Comparison of ENCODE assay signal across 1 cellular context in genomic region chr3:195699148-195699771, GRCh38.
TF ChIP-seq lines count a peak whose summit lies in the region.

No MANE protein-coding gene starts in this region.

TF ChIP-seq in HepG2, 621 proteins besides CTCF, POLR2A, EP300 and RAD21:
- TF ChIP-seq, protein P1, sequence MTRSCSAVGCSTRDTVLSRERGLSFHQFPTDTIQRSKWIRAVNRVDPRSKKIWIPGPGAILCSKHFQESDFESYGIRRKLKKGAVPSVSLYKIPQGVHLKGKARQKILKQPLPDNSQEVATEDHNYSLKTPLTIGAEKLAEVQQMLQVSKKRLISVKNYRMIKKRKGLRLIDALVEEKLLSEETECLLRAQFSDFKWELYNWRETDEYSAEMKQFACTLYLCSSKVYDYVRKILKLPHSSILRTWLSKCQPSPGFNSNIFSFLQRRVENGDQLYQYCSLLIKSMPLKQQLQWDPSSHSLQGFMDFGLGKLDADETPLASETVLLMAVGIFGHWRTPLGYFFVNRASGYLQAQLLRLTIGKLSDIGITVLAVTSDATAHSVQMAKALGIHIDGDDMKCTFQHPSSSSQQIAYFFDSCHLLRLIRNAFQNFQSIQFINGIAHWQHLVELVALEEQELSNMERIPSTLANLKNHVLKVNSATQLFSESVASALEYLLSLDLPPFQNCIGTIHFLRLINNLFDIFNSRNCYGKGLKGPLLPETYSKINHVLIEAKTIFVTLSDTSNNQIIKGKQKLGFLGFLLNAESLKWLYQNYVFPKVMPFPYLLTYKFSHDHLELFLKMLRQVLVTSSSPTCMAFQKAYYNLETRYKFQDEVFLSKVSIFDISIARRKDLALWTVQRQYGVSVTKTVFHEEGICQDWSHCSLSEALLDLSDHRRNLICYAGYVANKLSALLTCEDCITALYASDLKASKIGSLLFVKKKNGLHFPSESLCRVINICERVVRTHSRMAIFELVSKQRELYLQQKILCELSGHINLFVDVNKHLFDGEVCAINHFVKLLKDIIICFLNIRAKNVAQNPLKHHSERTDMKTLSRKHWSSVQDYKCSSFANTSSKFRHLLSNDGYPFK (CRISPR knock-in tag; IDR thresholded peaks at IDR 0.05; ENCODE audit: borderline replicate concordance) = no peak
- TF ChIP-seq RBM39 (IDR thresholded peaks at IDR 0.05; ENCODE audit: low read depth, low read length, poor library complexity, severe bottlenecking) = no peak
- TF ChIP-seq SNAPC2 (CRISPR knock-in tag; IDR thresholded peaks at IDR 0.05) = no peak
- TF ChIP-seq RXRB (CRISPR knock-in tag; IDR thresholded peaks at IDR 0.05; ENCODE audit: borderline replicate concordance) = no peak
- no peak for TF ChIP-seq LCORL (IDR thresholded peaks at IDR 0.05)
- TF ChIP-seq LCORL (CRISPR knock-in tag; IDR thresholded peaks at IDR 0.05) = no peak
- no peak for TF ChIP-seq MED1 (CRISPR knock-in tag; IDR thresholded peaks at IDR 0.05)
- no peak for TF ChIP-seq ZBTB26 (CRISPR knock-in tag; IDR thresholded peaks at IDR 0.05; ENCODE audit: borderline replicate concordance)
- no peak for TF ChIP-seq IKZF5 (CRISPR knock-in tag; IDR thresholded peaks at IDR 0.05)
- TF ChIP-seq PHB2 (IDR thresholded peaks at IDR 0.05; ENCODE audit: partially characterized antibody) = no peak
- TF ChIP-seq, protein P2, sequence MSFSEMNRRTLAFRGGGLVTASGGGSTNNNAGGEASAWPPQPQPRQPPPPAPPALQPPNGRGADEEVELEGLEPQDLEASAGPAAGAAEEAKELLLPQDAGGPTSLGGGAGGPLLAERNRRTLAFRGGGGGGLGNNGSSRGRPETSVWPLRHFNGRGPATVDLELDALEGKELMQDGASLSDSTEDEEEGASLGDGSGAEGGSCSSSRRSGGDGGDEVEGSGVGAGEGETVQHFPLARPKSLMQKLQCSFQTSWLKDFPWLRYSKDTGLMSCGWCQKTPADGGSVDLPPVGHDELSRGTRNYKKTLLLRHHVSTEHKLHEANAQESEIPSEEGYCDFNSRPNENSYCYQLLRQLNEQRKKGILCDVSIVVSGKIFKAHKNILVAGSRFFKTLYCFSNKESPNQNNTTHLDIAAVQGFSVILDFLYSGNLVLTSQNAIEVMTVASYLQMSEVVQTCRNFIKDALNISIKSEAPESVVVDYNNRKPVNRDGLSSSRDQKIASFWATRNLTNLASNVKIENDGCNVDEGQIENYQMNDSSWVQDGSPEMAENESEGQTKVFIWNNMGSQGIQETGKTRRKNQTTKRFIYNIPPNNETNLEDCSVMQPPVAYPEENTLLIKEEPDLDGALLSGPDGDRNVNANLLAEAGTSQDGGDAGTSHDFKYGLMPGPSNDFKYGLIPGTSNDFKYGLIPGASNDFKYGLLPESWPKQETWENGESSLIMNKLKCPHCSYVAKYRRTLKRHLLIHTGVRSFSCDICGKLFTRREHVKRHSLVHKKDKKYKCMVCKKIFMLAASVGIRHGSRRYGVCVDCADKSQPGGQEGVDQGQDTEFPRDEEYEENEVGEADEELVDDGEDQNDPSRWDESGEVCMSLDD (CRISPR knock-in tag; IDR thresholded peaks at IDR 0.05; ENCODE audit: borderline replicate concordance) = no peak
- no peak for TF ChIP-seq ZNF709 (CRISPR knock-in tag; IDR thresholded peaks at IDR 0.05)
- no peak for TF ChIP-seq ATF5 (CRISPR knock-in tag; IDR thresholded peaks at IDR 0.05; ENCODE audit: low read depth)
- no peak for TF ChIP-seq DNMT3B (CRISPR knock-in tag; conservative IDR thresholded peaks at IDR 0.05)
- no peak for TF ChIP-seq ZNF354B (CRISPR knock-in tag; IDR thresholded peaks at IDR 0.05)
- no peak for TF ChIP-seq ZNF430 (CRISPR knock-in tag; IDR thresholded peaks at IDR 0.05)
- TF ChIP-seq ZNF569 (CRISPR knock-in tag; IDR thresholded peaks at IDR 0.05; ENCODE audit: borderline replicate concordance) = no peak
- TF ChIP-seq ATF3 (CRISPR knock-in tag; IDR thresholded peaks at IDR 0.05) = no peak
- no peak for TF ChIP-seq ZNF879 (CRISPR knock-in tag; IDR thresholded peaks at IDR 0.05)
- TF ChIP-seq, protein P3, sequence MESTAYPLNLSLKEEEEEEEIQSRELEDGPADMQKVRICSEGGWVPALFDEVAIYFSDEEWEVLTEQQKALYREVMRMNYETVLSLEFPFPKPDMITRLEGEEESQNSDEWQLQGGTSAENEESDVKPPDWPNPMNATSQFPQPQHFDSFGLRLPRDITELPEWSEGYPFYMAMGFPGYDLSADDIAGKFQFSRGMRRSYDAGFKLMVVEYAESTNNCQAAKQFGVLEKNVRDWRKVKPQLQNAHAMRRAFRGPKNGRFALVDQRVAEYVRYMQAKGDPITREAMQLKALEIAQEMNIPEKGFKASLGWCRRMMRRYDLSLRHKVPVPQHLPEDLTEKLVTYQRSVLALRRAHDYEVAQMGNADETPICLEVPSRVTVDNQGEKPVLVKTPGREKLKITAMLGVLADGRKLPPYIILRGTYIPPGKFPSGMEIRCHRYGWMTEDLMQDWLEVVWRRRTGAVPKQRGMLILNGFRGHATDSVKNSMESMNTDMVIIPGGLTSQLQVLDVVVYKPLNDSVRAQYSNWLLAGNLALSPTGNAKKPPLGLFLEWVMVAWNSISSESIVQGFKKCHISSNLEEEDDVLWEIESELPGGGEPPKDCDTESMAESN (CRISPR knock-in tag; conservative IDR thresholded peaks at IDR 0.05) = no peak
- TF ChIP-seq ATF4 (CRISPR knock-in tag; IDR thresholded peaks at IDR 0.05) = no peak
